In the genomic region with DNA sequence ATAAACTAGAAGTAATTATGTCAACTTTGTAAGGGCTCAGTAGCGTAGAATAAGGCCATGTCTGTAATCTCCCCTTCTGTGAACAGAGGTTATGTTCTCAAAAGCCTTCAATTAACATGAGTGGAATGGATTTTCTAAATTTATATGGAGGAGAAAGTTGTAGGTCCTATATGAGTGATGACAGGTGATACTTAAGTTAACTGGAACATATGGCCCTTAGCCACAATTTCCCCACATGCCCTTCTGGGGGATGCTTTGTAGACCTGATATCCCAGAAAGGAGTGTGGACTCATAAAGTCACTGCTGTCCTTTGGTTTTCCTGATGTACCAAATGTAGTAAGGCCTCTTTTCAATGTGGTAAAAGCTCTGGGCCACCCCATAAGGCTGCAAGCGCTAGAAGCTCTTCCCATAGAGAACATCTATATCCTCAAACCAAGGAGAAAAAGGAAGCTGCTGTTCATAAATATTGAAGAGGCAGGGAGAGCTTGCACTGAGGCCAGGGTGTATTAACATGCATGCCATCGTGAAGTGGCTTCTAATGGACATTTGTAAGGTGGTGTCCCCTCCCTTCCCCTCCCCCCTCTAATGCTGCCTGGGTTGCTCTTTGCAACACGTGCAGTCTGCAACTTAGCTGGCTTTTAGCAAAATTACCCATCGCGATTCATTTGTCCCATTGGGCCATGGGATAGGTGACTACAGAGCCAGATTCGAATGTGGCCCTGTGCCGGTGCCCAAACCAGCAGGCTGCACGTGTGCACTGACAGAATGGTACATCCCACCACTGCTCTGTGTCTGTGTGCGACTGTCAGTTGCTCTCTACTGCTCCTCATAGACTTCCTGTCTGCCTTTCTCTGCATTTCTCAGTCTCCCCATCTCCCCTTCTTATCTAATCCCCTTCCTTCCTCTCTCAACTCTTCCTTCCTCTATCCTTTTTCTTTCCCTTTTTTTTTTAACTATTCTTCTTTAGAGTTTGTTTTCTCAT, we compare ENCODE assay signal across 25 cellular contexts.
"Had no signal": no experiment of that assay in that cellular context is flagged by ENCODE, and none has a peak within 500 bp of the region (broad histone marks: within the 10 kb centered on the region; RNA-seq: fewer than 3 reads in every experiment).

No MANE protein-coding gene starts in this region.

- H3K27me3 Mint-ChIP-seq: activated CD4-positive, alpha-beta T cell treated with anti-CD3 and anti-CD28 coated beads, Interleukin-2, amount 10 ng/mL, durations not matched to agents 7 days and 5 days; stimulated activated memory B cell treated with anti-CD40 and anti-IgM and Interleukin-4, amounts not matched to agents 10 μg/mL and 1 μg/mL and 100 μg/mL, for 72 hours had no signal

- ATAC-seq: activated CD4-positive, CD25-positive, alpha-beta regulatory T cell treated with anti-CD3 and anti-CD28 coated beads, Interleukin-2, amount 50 U/mL, for 24 hours; activated CD8-positive, alpha-beta T cell treated with anti-CD3 and anti-CD28 coated beads, Interleukin-2, amount 10 ng/mL, durations not matched to agents 7 days and 5 days; activated naive CD4-positive, alpha-beta T cell treated with anti-CD3 and anti-CD28 coated beads, Interleukin-2, amount 50 U/mL, for 72 hours; foreskin keratinocyte; left lung; stimulated activated memory B cell treated with anti-CD40 and anti-IgM and Interleukin-4, amounts not matched to agents 10 μg/mL and 1 μg/mL and 100 μg/mL, for 72 hours had no signal

- H3K9me3 Mint-ChIP-seq: activated CD4-positive, alpha-beta T cell treated with anti-CD3 and anti-CD28 coated beads, Interleukin-2, amount 10 ng/mL, durations not matched to agents 7 days and 5 days; T-helper 1 cell treated with Interleukin-12 subunit alpha and Interleukin-12 subunit beta and Interleukin-4 antibody, amounts not matched to agents 30 μg/mL and 1 μg/mL, for 36 hours had no signal

- H3K4me1 Mint-ChIP-seq: activated CD4-positive, alpha-beta T cell treated with anti-CD3 and anti-CD28 coated beads, Interleukin-2, amount 10 ng/mL, durations not matched to agents 7 days and 5 days; immature natural killer cell; stimulated activated memory B cell treated with anti-CD40 and anti-IgM and Interleukin-4, amounts not matched to agents 10 μg/mL and 1 μg/mL and 100 μg/mL, for 72 hours had no signal

- H3K4me3 Mint-ChIP-seq: activated CD4-positive, alpha-beta T cell treated with anti-CD3 and anti-CD28 coated beads, Interleukin-2, amount 10 ng/mL, durations not matched to agents 7 days and 5 days; activated CD8-positive, alpha-beta T cell treated with anti-CD3 and anti-CD28 coated beads, Interleukin-2, amount 10 ng/mL, durations not matched to agents 7 days and 5 days; brain; immature natural killer cell; nephron; stimulated activated memory B cell treated with anti-CD40 and anti-IgM and Interleukin-4, amounts not matched to agents 10 μg/mL and 1 μg/mL and 100 μg/mL, for 72 hours; T-helper 1 cell treated with Interleukin-12 subunit alpha and Interleukin-12 subunit beta and Interleukin-4 antibody, amounts not matched to agents 30 μg/mL and 1 μg/mL, for 36 hours had no signal

- H3K27ac Mint-ChIP-seq: activated CD4-positive, alpha-beta T cell treated with anti-CD3 and anti-CD28 coated beads, Interleukin-2, amount 10 ng/mL, durations not matched to agents 7 days and 5 days; activated CD8-positive, alpha-beta T cell treated with anti-CD3 and anti-CD28 coated beads, Interleukin-2, amount 10 ng/mL, durations not matched to agents 7 days and 5 days; brain; immature natural killer cell; stimulated activated memory B cell treated with anti-CD40 and anti-IgM and Interleukin-4, amounts not matched to agents 10 μg/mL and 1 μg/mL and 100 μg/mL, for 72 hours; T-helper 1 cell treated with Interleukin-12 subunit alpha and Interleukin-12 subunit beta and Interleukin-4 antibody, amounts not matched to agents 30 μg/mL and 1 μg/mL, for 36 hours had no signal

- H3K4me3 ChIP-seq: hepatocyte, left lung, sigmoid colon, smooth muscle cell, stomach, suprapubic skin, tibial nerve had no signal

- DNase-seq: activated CD4-positive, alpha-beta T cell treated with anti-CD3 and anti-CD28 coated beads, Interleukin-2, amount 10 ng/mL, durations not matched to agents 7 days and 5 days; activated CD8-positive, alpha-beta T cell treated with anti-CD3 and anti-CD28 coated beads, Interleukin-2, amount 10 ng/mL, durations not matched to agents 7 days and 5 days; aorta; caudate nucleus; dermis blood vessel endothelial cell; effector CD8-positive, alpha-beta T cell; foreskin keratinocyte; immature natural killer cell; left lung; mammary epithelial cell; occipital lobe; sigmoid colon; stimulated activated CD4-positive, alpha-beta T cell treated with anti-CD3 and anti-CD28 coated beads, Interleukin-15, amount 100 ng/mL, for 24 hours; stomach; T1000 had no signal

- H3K36me3 Mint-ChIP-seq: immature natural killer cell had no signal
